Comparison of ENCODE assay signal across 2 cellular contexts in genomic region chr4:128267745-128268144, GRCh38.
TF ChIP-seq lines count a peak whose summit lies in the region.

No MANE protein-coding gene starts in this region.

TF ChIP-seq in K562, 482 proteins besides CTCF, POLR2A, EP300 and RAD21:
- no peak for TF ChIP-seq SOX6 (IDR thresholded peaks at IDR 0.05)
- TF ChIP-seq ZBTB40 (IDR thresholded peaks at IDR 0.05): no peak
- TF ChIP-seq ZBTB40 (CRISPR knock-in tag; IDR thresholded peaks at IDR 0.05): peak; percentile 2; the same call in 1 of the 2 replicates
TF ChIP-seq in K562: peak in this region for 1.

TF ChIP-seq in HepG2, 621 proteins besides CTCF, POLR2A, EP300 and RAD21:
- TF ChIP-seq ZNF747 (CRISPR knock-in tag; IDR thresholded peaks at IDR 0.05; ENCODE audit: borderline replicate concordance) (no peak), JUND (CRISPR knock-in tag; IDR thresholded peaks at IDR 0.05) (no peak), ZNF142 (CRISPR knock-in tag; IDR thresholded peaks at IDR 0.05) (no peak), KDM4B (CRISPR knock-in tag; IDR thresholded peaks at IDR 0.05) (no peak), ZNF451 (CRISPR knock-in tag; IDR thresholded peaks at IDR 0.05) (no peak)
